In the genomic region with DNA sequence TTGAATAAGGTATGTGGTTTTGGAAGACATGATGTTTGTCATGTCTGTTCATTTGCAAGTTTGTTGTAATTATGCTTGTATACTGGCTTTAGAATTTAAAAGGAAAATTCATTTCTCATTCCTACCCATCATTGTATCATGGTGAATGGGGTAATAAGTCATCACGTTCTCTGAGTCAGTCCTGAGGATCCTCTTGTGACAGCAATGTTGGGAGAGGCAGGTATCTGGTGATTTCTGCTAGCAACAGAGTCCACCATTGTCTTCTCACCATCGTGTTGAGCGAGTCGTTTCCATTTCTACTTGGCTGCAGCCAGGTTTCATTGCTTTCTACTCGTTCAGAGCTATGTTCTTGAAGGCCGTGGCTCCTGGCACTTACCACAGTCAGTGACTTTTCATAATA, we compare ENCODE assay signal across 17 cellular contexts.
"Had no signal": no experiment of that assay in that cellular context is flagged by ENCODE, and none has a peak within 500 bp of the region (broad histone marks: within the 10 kb centered on the region; RNA-seq: fewer than 3 reads in every experiment).

No MANE protein-coding gene starts in this region.

- H3K27me3 ChIP-seq: ascending aorta, breast epithelium, gastroesophageal sphincter, heart right ventricle, neutrophil, suprapubic skin had no signal

- H3K9me3 Mint-ChIP-seq: naive B cell had no signal

- H3K4me3 Mint-ChIP-seq: naive B cell had no signal

- H3K9me3 ChIP-seq: ascending aorta, breast epithelium, gastroesophageal sphincter, neutrophil, suprapubic skin had no signal

- H3K4me3 ChIP-seq: ascending aorta, breast epithelium, gastroesophageal sphincter, heart right ventricle, suprapubic skin had no signal

- H3K36me3 ChIP-seq: ascending aorta, breast epithelium, gastroesophageal sphincter, heart right ventricle, neutrophil, suprapubic skin had no signal

- DNase-seq: activated CD4-positive, alpha-beta T cell treated with anti-CD3 and anti-CD28 coated beads, Interleukin-2, amount 50 U/mL, for 1 hour; activated CD4-positive, CD25-positive, alpha-beta regulatory T cell; activated naive CD4-positive, alpha-beta T cell treated with Interleukin-2 at 50 U/mL for 16 hours; activated T-cell treated with anti-CD3 and anti-CD28 coated beads for 4 hours; dermis blood vessel endothelial cell; erythroblast; heart right ventricle; naive B cell; retina; stimulated activated CD4-positive, alpha-beta T cell treated with anti-CD3 and anti-CD28 coated beads, Interleukin-4, amount 100 ng/mL, for 1 hour; stimulated activated naive CD4-positive, alpha-beta T cell had no signal

- ATAC-seq: gastroesophageal sphincter, heart right ventricle, left lobe of liver had no signal

- H3K27me3 Mint-ChIP-seq: naive B cell had no signal

- H3K27ac ChIP-seq: ascending aorta, breast epithelium, gastroesophageal sphincter, heart right ventricle, neutrophil, suprapubic skin had no signal
